8 cellular contexts compared by ENCODE assay signal in the genomic region with DNA sequence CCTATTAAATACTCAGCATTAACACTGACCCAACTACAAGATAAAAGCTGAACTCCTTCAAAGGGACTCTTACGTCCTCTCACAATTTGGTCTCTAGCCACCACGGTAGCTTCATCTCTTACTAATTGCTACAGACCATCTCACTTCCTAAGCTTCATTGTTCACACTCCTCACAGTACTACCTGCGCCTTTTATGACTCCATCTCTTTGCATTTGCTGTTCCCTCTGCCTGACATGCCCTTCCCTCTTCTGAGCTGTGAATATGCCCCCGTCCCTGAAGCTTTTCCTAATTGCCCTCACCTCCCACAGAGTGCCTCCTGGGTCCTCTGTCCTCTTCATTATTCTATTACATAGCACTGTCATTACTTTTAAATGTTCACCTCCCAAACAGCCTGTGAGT. TPM values are rescaled to one million over a fixed set of nuclear protein-coding genes. Genes with fewer than 3 reads are reported as not detected.
DNase-seq lines count a peak whose midpoint lies in the region; ATAC-seq and TF ChIP-seq lines count a peak whose summit lies in the region.

No MANE protein-coding gene starts in this region.

- H3K36me3 ChIP-seq in stomach smooth muscle (ENCODE audit: control insufficient read depth in 2 of 2, insufficient read depth in 2 of 2, low read length in 2 of 2), result no peaks in the 10 kb centered on the region

- H3K9me3 Mint-ChIP-seq in activated naive CD4-positive, alpha-beta T cell treated with anti-CD3 and anti-CD28 coated beads, Interleukin-2, amount 10 ng/mL, durations not matched to agents 7 days and 5 days, result peaks cover 3% of the 10 kb centered on the region
- H3K9me3 Mint-ChIP-seq in activated naive CD4-positive, alpha-beta T cell treated with anti-CD3 and anti-CD28 coated beads, Interleukin-2, amount 50 U/mL, for 72 hours, result no peaks in the 10 kb centered on the region
- no peaks in the 10 kb centered on the region for H3K9me3 Mint-ChIP-seq in activated B cell treated with CpG ODN at 0.5 μM for 24 hours

- H3K4me1 ChIP-seq in foreskin keratinocyte (peaks cover 18% of the 10 kb centered on the region), stomach smooth muscle (ENCODE audit: control insufficient read depth, insufficient read depth, low read length) (peaks cover 10% of the 10 kb centered on the region)

- H3K36me3 Mint-ChIP-seq in activated naive CD4-positive, alpha-beta T cell treated with anti-CD3 and anti-CD28 coated beads, Interleukin-2, amount 10 ng/mL, durations not matched to agents 7 days and 5 days, result peaks cover 14% of the 10 kb centered on the region
- peaks cover 4 to 9% of the 10 kb centered on the region in 2 donors for H3K36me3 Mint-ChIP-seq in activated naive CD4-positive, alpha-beta T cell treated with anti-CD3 and anti-CD28 coated beads, Interleukin-2, amount 50 U/mL, for 72 hours
- H3K36me3 Mint-ChIP-seq in activated B cell treated with CpG ODN at 0.5 μM for 24 hours (ENCODE audit: low read depth), result peaks cover 14% of the 10 kb centered on the region

- no peak overlapping the region for H3K27ac Mint-ChIP-seq in activated naive CD4-positive, alpha-beta T cell treated with anti-CD3 and anti-CD28 coated beads, Interleukin-2, amount 10 ng/mL, durations not matched to agents 7 days and 5 days
- H3K27ac Mint-ChIP-seq in activated naive CD4-positive, alpha-beta T cell treated with anti-CD3 and anti-CD28 coated beads, Interleukin-2, amount 50 U/mL, for 72 hours, result peak overlapping the region in 1 of 2 donors; percentile 99
- peak overlapping the region; percentile 94 for H3K27ac Mint-ChIP-seq in activated B cell treated with CpG ODN at 0.5 μM for 24 hours

- H3K27me3 Mint-ChIP-seq in activated naive CD4-positive, alpha-beta T cell treated with anti-CD3 and anti-CD28 coated beads, Interleukin-2, amount 10 ng/mL, durations not matched to agents 7 days and 5 days, result no peaks in the 10 kb centered on the region
- no peaks in the 10 kb centered on the region for H3K27me3 Mint-ChIP-seq in activated B cell treated with CpG ODN at 0.5 μM for 24 hours

- peak overlapping the region in 1 of 2 donors; percentile 88 for H3K4me3 ChIP-seq in stomach smooth muscle (ENCODE audit: low read length in 2 of 2)

- peak overlapping the region in 1 of 2 donors; percentile 90 for H3K9ac ChIP-seq in stomach smooth muscle (ENCODE audit: low read length in 2 of 2)

- no peaks in the 10 kb centered on the region for H3K9me3 ChIP-seq in stomach smooth muscle (ENCODE audit: control insufficient read depth in 2 of 2, low read length in 2 of 2)

- peaks cover 39% of the 10 kb centered on the region for H3K4me1 Mint-ChIP-seq in activated naive CD4-positive, alpha-beta T cell treated with anti-CD3 and anti-CD28 coated beads, Interleukin-2, amount 10 ng/mL, durations not matched to agents 7 days and 5 days
- H3K4me1 Mint-ChIP-seq in activated B cell treated with CpG ODN at 0.5 μM for 24 hours, result peaks cover 45% of the 10 kb centered on the region

- CTCF ChIA-PET in activated naive CD4-positive, alpha-beta T cell treated with anti-CD3 and anti-CD28 coated beads, Interleukin-2, amount 10 ng/mL, durations not matched to agents 7 days and 5 days (lab: Charles Lee), result interaction anchor here (0.9 to 2.1 kb wide), 5 partner anchors 15 to 1176 kb away, joined by 3 to 9 read pairs (median 4); no protein-coding TSS in a partner anchor
- CTCF ChIA-PET in activated B cell treated with CpG ODN at 0.5 μM for 24 hours (lab: Charles Lee), result interaction anchor here (1.2 to 1.7 kb wide), 2 partner anchors 61 to 94 kb away, joined by 3 to 7 read pairs; no protein-coding TSS in a partner anchor

- peak overlapping the region; percentile 84 for H3K4me3 Mint-ChIP-seq in activated naive CD4-positive, alpha-beta T cell treated with anti-CD3 and anti-CD28 coated beads, Interleukin-2, amount 10 ng/mL, durations not matched to agents 7 days and 5 days
- no peak overlapping the region for H3K4me3 Mint-ChIP-seq in activated B cell treated with CpG ODN at 0.5 μM for 24 hours

- intact Hi-C loops in activated B cell treated with CpG ODN at 0.5 μM for 24 hours (cut with micrococcal nuclease), result loop anchor here (5.0 kb wide), 4 partner anchors 94 to 471 kb away; no protein-coding TSS in a partner anchor

- H3K27me3 ChIP-seq in foreskin keratinocyte (no peaks in the 10 kb centered on the region), stomach smooth muscle (ENCODE audit: control insufficient read depth in 1 of 2, insufficient read depth in 2 of 2, low read length in 2 of 2) (no peaks in the 10 kb centered on the region)

- TF ChIP-seq CTCF in activated B cell treated with CpG ODN at 0.5 μM for 24 hours (IDR thresholded peaks at IDR 0.05) (no peak), foreskin keratinocyte (conservative IDR thresholded peaks at IDR 0.05) (no peak)

- DNase-seq in activated naive CD4-positive, alpha-beta T cell treated with anti-CD3 and anti-CD28 coated beads, Interleukin-2, amount 10 ng/mL, durations not matched to agents 7 days and 5 days, result no peak
- no peak for DNase-seq in activated naive CD4-positive, alpha-beta T cell treated with anti-CD3 and anti-CD28 coated beads, Interleukin-2, amount 50 U/mL, for 72 hours (ENCODE audit: low spot score in 2 of 2)
- no peak for DNase-seq in activated B cell treated with CpG ODN at 0.5 μM for 24 hours
- DNase-seq in foreskin keratinocyte, result no peak
- no peak for DNase-seq in SW 1271 (lab: John Stamatoyannopoulos, UW)
- no peak for DNase-seq in NCI-H2196 (lab: John Stamatoyannopoulos, UW; ENCODE audit: unreplicated experiment)

- H3K27ac ChIP-seq in foreskin keratinocyte (peak overlapping the region; percentile 92), stomach smooth muscle (ENCODE audit: low read length) (peak overlapping the region; percentile 12)

- POLR2A ChIA-PET in activated B cell treated with CpG ODN at 0.5 μM for 24 hours (lab: Charles Lee), result interaction anchor here (4.1 kb wide), 1 partner anchor 61 kb away, joined by 40 read pairs; no protein-coding TSS in a partner anchor

- ATAC-seq in activated naive CD4-positive, alpha-beta T cell treated with anti-CD3 and anti-CD28 coated beads, Interleukin-2, amount 50 U/mL, for 72 hours, result no peak
- no peak for ATAC-seq in activated B cell treated with CpG ODN at 0.5 μM for 24 hours (ENCODE audit: low read depth)
- no peak for ATAC-seq in foreskin keratinocyte
- ATAC-seq in GM21381 (IDR thresholded peaks at IDR 0.05; ENCODE audit: unreplicated experiment), result no peak

RNA-seq across cellular contexts. Expression of gene EEA1, which starts 2.5 kb away (rescaled TPM):
- total RNA-seq in activated naive CD4-positive, alpha-beta T cell treated with anti-CD3 and anti-CD28 coated beads, Interleukin-2, amount 50 U/mL, for 72 hours, result 10 to 100 TPM; 14.8 to 23.8 TPM
- total RNA-seq in activated B cell treated with CpG ODN at 0.5 μM for 24 hours (21.3 and 22.6 TPM in 2 replicates), foreskin keratinocyte (22.8 and 27.1 TPM in 2 replicates)
- polyA plus RNA-seq in foreskin keratinocyte, result 1.9 and 2.6 TPM in 2 replicates
